Comparison of ENCODE assay signal across 18 cellular contexts in genomic region chr11:133854330-133854960, GRCh38. TPM values are rescaled to one million over a fixed set of nuclear protein-coding genes. Genes with fewer than 3 reads are reported as not detected.
"Had no signal": no experiment of that assay in that cellular context is flagged by ENCODE, and none has a peak within 500 bp of the region (broad histone marks: within the 10 kb centered on the region; RNA-seq: fewer than 3 reads in every experiment).

No MANE protein-coding gene starts in this region.

RNA-seq across cellular contexts. Expression of gene SPATA19, which starts 9.1 kb away (rescaled TPM):
- total RNA-seq: activated CD8-positive, alpha-beta memory T cell treated with anti-CD3 and anti-CD28 coated beads for 36 hours; activated T-cell treated with anti-CD3 and anti-CD28 coated beads, Interleukin-2, amount 50 U/mL, for 4 hours; activated T-helper 2 cell treated with anti-CD3 and anti-CD28 coated beads, Interferon-gamma antibody, Interleukin-2, Interleukin-4, amounts not matched to agents 10 μg/mL and 5 μg/mL and 100 μg/mL, durations not matched to agents 14 hours and 24 hours and 36 hours; adrenal gland; ascending aorta; gastrocnemius medialis; left ventricle myocardium inferior; lung microvascular endothelial cell; mononuclear cell; myocyte; omental fat pad; renal cortical epithelial cell; sigmoid colon; T-helper 17 cell; temporal lobe; transverse colon; uterus had no signal
- polyA plus RNA-seq: adrenal gland, immature natural killer cell, sigmoid colon had no signal
